ENCODE assay signal across 18 cellular contexts in genomic region chr1:177432897-177433296, GRCh38.
DNase-seq lines count a peak whose midpoint lies in the region; ATAC-seq and TF ChIP-seq lines count a peak whose summit lies in the region.
"Had no signal": no experiment of that assay in that cellular context is flagged by ENCODE, and none has a peak within 500 bp of the region (broad histone marks: within the 10 kb centered on the region; RNA-seq: fewer than 3 reads in every experiment).

No MANE protein-coding gene starts in this region.

- H3K27ac ChIP-seq in Karpas-422 (ENCODE audit: low read length) (no peak overlapping the region), smooth muscle cell (ENCODE audit: low read depth) (no peak overlapping the region)

- no peaks in the 10 kb centered on the region for H3K9me3 Mint-ChIP-seq in chondrocyte (ENCODE audit: low read depth)
- H3K9me3 Mint-ChIP-seq: activated naive CD4-positive, alpha-beta T cell treated with anti-CD3 and anti-CD28 coated beads, Interleukin-2, amount 10 ng/mL, durations not matched to agents 7 days and 5 days; dendritic cell treated with granulocyte-macrophage colony-stimulating factor and Interleukin-4, amounts not matched to agents 40 ng/mL and 50 ng/mL, for 4 days had no signal

- WGBS in smooth muscle cell (ENCODE audit: low lambda C conversion rate) = 95% methylated on average over 1 of the region's 1 CpG

- H3K36me3 ChIP-seq in Karpas-422 (ENCODE audit: insufficient read depth, low read length) = no peaks in the 10 kb centered on the region
- H3K36me3 ChIP-seq in smooth muscle cell (ENCODE audit: low read depth) = no peaks in the 10 kb centered on the region

- no peaks in the 10 kb centered on the region for H3F3A ChIP-seq in smooth muscle cell (ENCODE audit: low read depth)

- DNase-seq in NCI-H82 (lab: John Stamatoyannopoulos, UW) (peak; percentile 15), NCI-H82 treated with DMSO at 0.1 percent for 48 hours (lab: John Stamatoyannopoulos, UW; ENCODE audit: unreplicated experiment) (no peak), Karpas-422 (peak; percentile 56), chondrocyte (ENCODE audit: low spot score) (no peak), smooth muscle cell (lab: John Stamatoyannopoulos, UW; ENCODE audit: unreplicated experiment) (no peak), Right ventricle myocardium superior (no peak), NCI-H1092 treated with DMSO at 0.1 percent for 48 hours (lab: John Stamatoyannopoulos, UW) (no peak)
- no peak for DNase-seq in activated CD8-positive, alpha-beta memory T cell treated with anti-CD3 and anti-CD28 coated beads, Interleukin-2, amount 50 U/mL, for 4 hours
- DNase-seq: ACHN; activated CD8-positive, alpha-beta T cell treated with anti-CD3 and anti-CD28 coated beads, Interleukin-2, amount 10 ng/mL, durations not matched to agents 7 days and 5 days; activated naive CD4-positive, alpha-beta T cell treated with anti-CD3 and anti-CD28 coated beads, Interleukin-2, amount 10 ng/mL, durations not matched to agents 7 days and 5 days; GF-D8; left ventricle myocardium superior; NCI-H1105; NCI-H69; T-helper 17 cell had no signal

- no peak overlapping the region for H3K27ac Mint-ChIP-seq in chondrocyte (ENCODE audit: unreplicated experiment)
- H3K27ac Mint-ChIP-seq: activated CD8-positive, alpha-beta T cell treated with anti-CD3 and anti-CD28 coated beads, Interleukin-2, amount 10 ng/mL, durations not matched to agents 7 days and 5 days; activated naive CD4-positive, alpha-beta T cell treated with anti-CD3 and anti-CD28 coated beads, Interleukin-2, amount 10 ng/mL, durations not matched to agents 7 days and 5 days; dendritic cell treated with granulocyte-macrophage colony-stimulating factor and Interleukin-4, amounts not matched to agents 40 ng/mL and 50 ng/mL, for 4 days; stimulated activated naive CD8-positive, alpha-beta T cell treated with anti-CD3 and anti-CD28 coated beads, Interleukin-15, Interleukin-2, amounts not matched to agents 100 ng/mL and 50 ng/mL, for 24 hours; T-helper 17 cell had no signal

- H3K4me3 ChIP-seq in Karpas-422 (ENCODE audit: low read length) = no peak overlapping the region
- H3K4me3 ChIP-seq in smooth muscle cell = no peak overlapping the region

- no peaks in the 10 kb centered on the region for H3K9me3 ChIP-seq in Karpas-422 (ENCODE audit: low read length)
- no peaks in the 10 kb centered on the region for H3K9me3 ChIP-seq in smooth muscle cell (replicated peaks; ENCODE audit: low read depth)

- no peak for ATAC-seq in Right ventricle myocardium superior (ENCODE audit: poor library complexity)
- ATAC-seq: activated CD8-positive, alpha-beta T cell treated with anti-CD3 and anti-CD28 coated beads, Interleukin-2, amount 10 ng/mL, durations not matched to agents 7 days and 5 days; left ventricle myocardium superior; T-helper 17 cell had no signal

- H3K4me1 ChIP-seq in Karpas-422 (ENCODE audit: low read length) (no peaks in the 10 kb centered on the region), smooth muscle cell (ENCODE audit: low read depth) (no peaks in the 10 kb centered on the region)

- H2AFZ ChIP-seq in Karpas-422 (ENCODE audit: low read length) = no peak overlapping the region
- no peak overlapping the region for H2AFZ ChIP-seq in smooth muscle cell (ENCODE audit: low read depth)

- H3K79me2 ChIP-seq in Karpas-422 (ENCODE audit: low read length) (no peaks in the 10 kb centered on the region), smooth muscle cell (ENCODE audit: low read depth) (no peaks in the 10 kb centered on the region)

- no peaks in the 10 kb centered on the region for H3K9me2 ChIP-seq in Karpas-422 (replicated peaks; ENCODE audit: insufficient read depth, low read length)

- H3K36me3 Mint-ChIP-seq in chondrocyte (ENCODE audit: low read depth) = no peaks in the 10 kb centered on the region
- H3K36me3 Mint-ChIP-seq: activated naive CD4-positive, alpha-beta T cell treated with anti-CD3 and anti-CD28 coated beads, Interleukin-2, amount 10 ng/mL, durations not matched to agents 7 days and 5 days had no signal

- H4K20me1 ChIP-seq in Karpas-422 (ENCODE audit: insufficient read depth, low read depth, low read length) (no peaks in the 10 kb centered on the region), smooth muscle cell (ENCODE audit: low read depth) (no peaks in the 10 kb centered on the region)

- H3K9ac ChIP-seq in Karpas-422 (ENCODE audit: low read length) (no peak overlapping the region), smooth muscle cell (ENCODE audit: low read depth) (no peak overlapping the region)

- H3K4me2 ChIP-seq in Karpas-422 (ENCODE audit: low read depth, low read length, poor library complexity, severe bottlenecking) = no peak overlapping the region
- H3K4me2 ChIP-seq in smooth muscle cell = no peak overlapping the region

- H3K4me3 Mint-ChIP-seq in chondrocyte (ENCODE audit: unreplicated experiment) = no peak overlapping the region
- H3K4me3 Mint-ChIP-seq: activated CD8-positive, alpha-beta T cell treated with anti-CD3 and anti-CD28 coated beads, Interleukin-2, amount 10 ng/mL, durations not matched to agents 7 days and 5 days; activated naive CD4-positive, alpha-beta T cell treated with anti-CD3 and anti-CD28 coated beads, Interleukin-2, amount 10 ng/mL, durations not matched to agents 7 days and 5 days; dendritic cell treated with granulocyte-macrophage colony-stimulating factor and Interleukin-4, amounts not matched to agents 40 ng/mL and 50 ng/mL, for 4 days; stimulated activated naive CD8-positive, alpha-beta T cell treated with anti-CD3 and anti-CD28 coated beads, Interleukin-15, Interleukin-2, amounts not matched to agents 100 ng/mL and 50 ng/mL, for 24 hours; T-helper 17 cell had no signal

- intact Hi-C loops in Right ventricle myocardium superior (cut with DNase I) = no loop called here

- H3K4me1 Mint-ChIP-seq in chondrocyte (ENCODE audit: low read depth) = no peaks in the 10 kb centered on the region
- H3K4me1 Mint-ChIP-seq: activated naive CD4-positive, alpha-beta T cell treated with anti-CD3 and anti-CD28 coated beads, Interleukin-2, amount 10 ng/mL, durations not matched to agents 7 days and 5 days; T-helper 17 cell had no signal

- TF ChIP-seq CTCF in chondrocyte (IDR thresholded peaks at IDR 0.05) (peak; percentile 40), smooth muscle cell (IDR thresholded peaks at IDR 0.05; ENCODE audit: borderline replicate concordance, insufficient read depth, poor library complexity, severe bottlenecking) (peak; percentile 20)

- H3K27me3 ChIP-seq in Karpas-422 (ENCODE audit: low read length) (no peaks in the 10 kb centered on the region), smooth muscle cell (ENCODE audit: low read depth) (peaks cover 14% of the 10 kb centered on the region)

- H3K27me3 Mint-ChIP-seq in chondrocyte (ENCODE audit: low read depth) = peaks cover 17% of the 10 kb centered on the region
- H3K27me3 Mint-ChIP-seq: activated naive CD4-positive, alpha-beta T cell treated with anti-CD3 and anti-CD28 coated beads, Interleukin-2, amount 10 ng/mL, durations not matched to agents 7 days and 5 days; dendritic cell treated with granulocyte-macrophage colony-stimulating factor and Interleukin-4, amounts not matched to agents 40 ng/mL and 50 ng/mL, for 4 days; stimulated activated naive CD8-positive, alpha-beta T cell treated with anti-CD3 and anti-CD28 coated beads, Interleukin-15, Interleukin-2, amounts not matched to agents 100 ng/mL and 50 ng/mL, for 24 hours; T-helper 17 cell had no signal

Comparison
In these comparisons a context has a peak if more than half of its experiments do, and no peak if none do; other contexts are left out.
1. DNase-seq: peak in NCI-H82 (single experiment) and Karpas-422 (single experiment); none in NCI-H82 treated with DMSO at 0.1 percent for 48 hours (single experiment), chondrocyte (single experiment), smooth muscle cell (single experiment), activated CD8-positive, alpha-beta memory T cell treated with anti-CD3 and anti-CD28 coated beads, Interleukin-2, amount 50 U/mL, for 4 hours (single experiment), Right ventricle myocardium superior (single experiment) and NCI-H1092 treated with DMSO at 0.1 percent for 48 hours (single experiment).